Comparison of ENCODE assay signal across 1 cellular context in the genomic region with DNA sequence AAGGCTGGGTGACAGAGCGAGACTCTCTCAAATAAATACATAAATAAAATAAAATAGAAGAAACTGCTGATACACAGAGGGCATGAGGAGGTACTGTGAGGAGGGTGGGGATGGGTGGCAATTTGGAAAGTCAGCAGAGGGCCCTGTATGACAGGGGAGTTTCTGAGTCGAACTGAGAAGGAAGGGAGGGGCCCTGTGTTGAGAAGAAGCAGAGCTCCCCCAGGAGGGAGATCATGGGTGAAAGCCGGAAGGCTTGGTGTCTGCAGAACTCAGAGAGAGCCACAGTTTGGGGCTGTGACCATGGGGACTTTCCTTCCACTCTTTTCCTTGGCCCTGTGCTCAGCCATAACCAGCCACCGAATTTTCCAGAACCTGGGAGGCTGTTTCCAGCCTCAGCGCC.
TF ChIP-seq lines count a peak whose summit lies in the region.

No MANE protein-coding gene starts in this region.

TF ChIP-seq in HepG2, 621 proteins besides CTCF, POLR2A, EP300 and RAD21:
- TF ChIP-seq, protein P1, sequence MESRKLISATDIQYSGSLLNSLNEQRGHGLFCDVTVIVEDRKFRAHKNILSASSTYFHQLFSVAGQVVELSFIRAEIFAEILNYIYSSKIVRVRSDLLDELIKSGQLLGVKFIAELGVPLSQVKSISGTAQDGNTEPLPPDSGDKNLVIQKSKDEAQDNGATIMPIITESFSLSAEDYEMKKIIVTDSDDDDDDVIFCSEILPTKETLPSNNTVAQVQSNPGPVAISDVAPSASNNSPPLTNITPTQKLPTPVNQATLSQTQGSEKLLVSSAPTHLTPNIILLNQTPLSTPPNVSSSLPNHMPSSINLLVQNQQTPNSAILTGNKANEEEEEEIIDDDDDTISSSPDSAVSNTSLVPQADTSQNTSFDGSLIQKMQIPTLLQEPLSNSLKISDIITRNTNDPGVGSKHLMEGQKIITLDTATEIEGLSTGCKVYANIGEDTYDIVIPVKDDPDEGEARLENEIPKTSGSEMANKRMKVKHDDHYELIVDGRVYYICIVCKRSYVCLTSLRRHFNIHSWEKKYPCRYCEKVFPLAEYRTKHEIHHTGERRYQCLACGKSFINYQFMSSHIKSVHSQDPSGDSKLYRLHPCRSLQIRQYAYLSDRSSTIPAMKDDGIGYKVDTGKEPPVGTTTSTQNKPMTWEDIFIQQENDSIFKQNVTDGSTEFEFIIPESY (CRISPR knock-in tag; IDR thresholded peaks at IDR 0.05) = no peak
- TF ChIP-seq ZNF329 (CRISPR knock-in tag; IDR thresholded peaks at IDR 0.05; ENCODE audit: low read depth) = no peak
